In the genomic region with DNA sequence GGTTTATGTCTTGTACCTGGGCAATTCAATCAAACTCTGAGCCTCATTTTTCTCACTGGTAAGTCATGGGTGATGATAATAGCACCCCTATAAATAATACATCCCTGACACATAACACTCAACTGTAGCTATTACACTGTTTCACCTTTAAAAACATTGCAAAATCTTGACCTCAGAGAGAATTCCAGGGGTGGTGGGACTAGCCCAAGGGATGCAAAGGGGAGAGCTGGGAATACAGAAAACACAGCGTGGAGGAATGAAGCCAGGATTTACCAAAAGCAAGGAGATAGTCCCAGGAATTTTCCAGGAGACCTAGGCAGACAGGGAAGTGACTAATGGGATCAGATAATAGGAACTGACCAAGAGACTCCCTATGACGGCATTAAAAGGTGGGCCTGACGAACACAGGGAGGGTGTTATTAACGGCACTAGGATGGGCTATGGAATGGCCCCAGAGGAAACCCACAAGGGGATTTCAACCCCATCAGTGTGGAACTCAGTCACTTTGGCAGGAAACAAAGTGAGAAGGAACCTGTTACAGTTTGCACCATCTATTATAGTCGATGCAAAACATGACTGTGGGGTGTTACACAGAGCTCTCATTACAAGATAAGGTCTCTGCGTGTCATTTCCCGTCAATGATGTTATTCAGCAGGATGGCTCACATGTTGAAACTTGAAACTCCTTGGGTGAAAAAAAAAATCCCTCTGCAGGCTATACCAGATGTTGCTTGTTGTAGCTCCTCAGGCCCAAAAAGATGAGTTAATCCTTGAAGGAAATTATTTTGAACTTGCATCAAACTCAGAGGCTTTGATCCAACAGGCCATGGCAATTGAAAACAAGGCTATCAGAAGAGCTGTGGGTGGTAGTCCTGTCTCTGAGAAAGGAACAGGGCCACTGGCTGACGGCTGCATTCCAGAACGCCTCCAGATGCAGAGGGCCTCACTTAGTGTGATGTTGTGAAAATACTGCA, we compare ENCODE assay signal across 9 cellular contexts. TPM values are rescaled to one million over a fixed set of nuclear protein-coding genes. Genes with fewer than 3 reads are reported as not detected.
DNase-seq lines count a peak whose midpoint lies in the region; ATAC-seq and TF ChIP-seq lines count a peak whose summit lies in the region.
"Had no signal": no experiment of that assay in that cellular context is flagged by ENCODE, and none has a peak within 500 bp of the region (broad histone marks: within the 10 kb centered on the region; RNA-seq: fewer than 3 reads in every experiment).

No MANE protein-coding gene starts in this region.

- H3K27me3 ChIP-seq in aorta (ENCODE audit: control insufficient read depth in 1 of 2, insufficient read depth in 2 of 2, low read length in 1 of 2) = no peaks in the 10 kb centered on the region

- H3K4me1 Mint-ChIP-seq in activated T-helper 17 cell treated with anti-CD3 and anti-CD28 coated beads, Interleukin-2, amount 50 U/mL, for 72 hours = no peaks in the 10 kb centered on the region

- H3K27ac ChIP-seq in aorta (ENCODE audit: low read depth in 1 of 2, low read length in 2 of 2) = no peak overlapping the region

- H3K4me1 ChIP-seq in aorta (ENCODE audit: control insufficient read depth in 1 of 2, insufficient read depth in 2 of 2, low read length in 2 of 2) = no peaks in the 10 kb centered on the region

- H3K9me3 Mint-ChIP-seq in activated T-helper 17 cell treated with anti-CD3 and anti-CD28 coated beads, Interleukin-2, amount 50 U/mL, for 72 hours = no peaks in the 10 kb centered on the region

- no peaks in the 10 kb centered on the region for H3K36me3 ChIP-seq in aorta (ENCODE audit: control insufficient read depth in 1 of 2, insufficient read depth in 2 of 2, low read length in 1 of 2)

- H3K9me3 ChIP-seq in aorta (ENCODE audit: control insufficient read depth, low read length) = no peaks in the 10 kb centered on the region

- intact Hi-C loops in lower leg skin (cut with DNase I; ENCODE audit: low total_unique reads) (loop anchor here (10.0 kb wide), 1 partner anchor 549 kb away; a partner anchor contains a TSS), aorta (cut with DNase I) (loop anchor here in 1 of 2 donors (5.0 to 10.0 kb wide), 2 partner anchors 829 to 1611 kb away; no protein-coding TSS in a partner anchor)

- H3K36me3 Mint-ChIP-seq in activated T-helper 17 cell treated with anti-CD3 and anti-CD28 coated beads, Interleukin-2, amount 50 U/mL, for 72 hours (ENCODE audit: low read depth) = no peaks in the 10 kb centered on the region

- no peak overlapping the region for H3K4me3 Mint-ChIP-seq in activated T-helper 17 cell treated with anti-CD3 and anti-CD28 coated beads, Interleukin-2, amount 50 U/mL, for 72 hours

- no peak overlapping the region for H3K27ac Mint-ChIP-seq in activated T-helper 17 cell treated with anti-CD3 and anti-CD28 coated beads, Interleukin-2, amount 50 U/mL, for 72 hours

- no peak for TF ChIP-seq POLR2A in lower leg skin (IDR thresholded peaks at IDR 0.05)

- 23% methylated on average over 9 of the region's 9 CpGs for WGBS in lower leg skin, 2 donors
- 36 to 43% methylated on average over 9 of the region's 9 CpGs for WGBS in aorta, 2 donors

- ATAC-seq in GM19372 (IDR thresholded peaks at IDR 0.05; ENCODE audit: low read depth, unreplicated experiment) (peak; percentile 63), HG03354 (IDR thresholded peaks at IDR 0.05; ENCODE audit: poor library complexity, severe bottlenecking, unreplicated experiment) (peak; percentile 75), aorta (ENCODE audit: low FRiP score) (peak; percentile 82)
- peak; percentile 94 for ATAC-seq in activated T-helper 17 cell treated with anti-CD3 and anti-CD28 coated beads, Interleukin-2, amount 50 U/mL, for 72 hours (replicated peaks)
- ATAC-seq: left colon had no signal

- peak; percentile 83 for DNase-seq in Daoy (ENCODE audit: low read depth)
- DNase-seq in lower leg skin (ENCODE audit: low spot score in 2 of 2) = peak; percentile 73 to 92
- peak; percentile 56 to 82 for DNase-seq in aorta
- no peak for DNase-seq in stimulated activated naive CD4-positive, alpha-beta T cell (lab: John Stamatoyannopoulos, UW)
- DNase-seq in NCI-H2227 treated with DMSO at 0.1 percent for 48 hours (lab: John Stamatoyannopoulos, UW) = no peak

- no peak for TF ChIP-seq CTCF in lower leg skin (IDR thresholded peaks at IDR 0.05)

- peaks cover 23% of the 10 kb centered on the region for H3K27me3 Mint-ChIP-seq in activated T-helper 17 cell treated with anti-CD3 and anti-CD28 coated beads, Interleukin-2, amount 50 U/mL, for 72 hours

- H3K4me3 ChIP-seq in lower leg skin (ENCODE audit: low read depth, poor library complexity, severe bottlenecking) = no peak overlapping the region
- H3K4me3 ChIP-seq in aorta (ENCODE audit: low read length in 2 of 2) = no peak overlapping the region

RNA-seq across cellular contexts. Expression of a gene that starts 58.7 kb away (rescaled TPM):
- 2.9 and 4.3 TPM in 2 replicates for total RNA-seq in Daoy (2014; rRNA removed; shearing (Covaris generic))
- total RNA-seq in activated T-helper 17 cell treated with anti-CD3 and anti-CD28 coated beads, Interleukin-2, amount 50 U/mL, for 72 hours = 1 to 10 TPM; 6.0 to 7.0 TPM
- 1 to 10 TPM; 4.5 to 8.1 (median 5.9) TPM for total RNA-seq in lower leg skin
- 10 to 100 TPM; 28.6 to 37.4 TPM for total RNA-seq in aorta
- polyA plus RNA-seq in aorta = 10 to 100 TPM; 11.0 to 16.5 TPM

Comparison
In these comparisons a context has a peak if more than half of its experiments do, and no peak if none do; other contexts are left out.
1. DNase-seq: peak in Daoy (single experiment), lower leg skin (2 of 2) and aorta (2 of 2); none in stimulated activated naive CD4-positive, alpha-beta T cell (0 of 6) and NCI-H2227 treated with DMSO at 0.1 percent for 48 hours (single experiment).
2. Peak in every context shown above with its lines, with median percentiles within 50 percentile points of each other: ATAC-seq.